1 cellular context compared by ENCODE assay signal in genomic region chr6:34922177-34922663, GRCh38.
TF ChIP-seq lines count a peak whose summit lies in the region.

No MANE protein-coding gene starts in this region.

TF ChIP-seq in HEK293, 187 proteins besides CTCF, POLR2A, EP300 and RAD21 (continued from another document):
- no peak for TF ChIP-seq ZBTB8A (tag by site-specific recombination; IDR thresholded peaks at IDR 0.05)
- no peak for TF ChIP-seq ZFHX2 (tag by site-specific recombination; conservative IDR thresholded peaks at IDR 0.05)
- no peak for TF ChIP-seq EGR2 (tag by site-specific recombination; IDR thresholded peaks at IDR 0.05; ENCODE audit: low read depth)
- TF ChIP-seq ZNF23 (tag by site-specific recombination; IDR thresholded peaks at IDR 0.05; ENCODE audit: borderline replicate concordance), result no peak
- no peak for TF ChIP-seq KLF9 (tag by site-specific recombination; IDR thresholded peaks at IDR 0.05; ENCODE audit: low read depth)
- TF ChIP-seq KLF1 (tag by site-specific recombination; IDR thresholded peaks at IDR 0.05), result no peak
- peak; percentile 52; the same call in 1 of the 2 replicates for TF ChIP-seq INSM2 (tag by site-specific recombination; IDR thresholded peaks at IDR 0.05)
- TF ChIP-seq ZNF280C (tag by site-specific recombination; IDR thresholded peaks at IDR 0.05), result no peak
- peak; percentile 60; the same call in 1 of the 2 replicates for TF ChIP-seq SP7 (tag by site-specific recombination; IDR thresholded peaks at IDR 0.05)
- 0 out of 2 replicates have a peak, but pooled peaks have one; percentile 54 for TF ChIP-seq ZFP37 (tag by site-specific recombination; IDR thresholded peaks at IDR 0.05)
- TF ChIP-seq ZNF664 (tag by site-specific recombination; IDR thresholded peaks at IDR 0.05), result no peak
- no peak for TF ChIP-seq ZNF624 (tag by site-specific recombination; IDR thresholded peaks at IDR 0.05)
- TF ChIP-seq ZNF280D (tag by site-specific recombination; IDR thresholded peaks at IDR 0.05), result peak; percentile 75; the same call in 1 of the 2 replicates
- TF ChIP-seq ZBTB6 (tag by site-specific recombination; IDR thresholded peaks at IDR 0.05), result peak; percentile 59; the same call in 1 of the 2 replicates
- no peak for TF ChIP-seq IKZF3 (tag by site-specific recombination; IDR thresholded peaks at IDR 0.05)
- TF ChIP-seq YY2 (tag by site-specific recombination; IDR thresholded peaks at IDR 0.05), result no peak
- TF ChIP-seq ZNF777 (tag by site-specific recombination; IDR thresholded peaks at IDR 0.05; ENCODE audit: borderline replicate concordance), result no peak
TF ChIP-seq in HEK293: peak in this region for 12.
